Comparison of ENCODE assay signal across 34 cellular contexts in genomic region chr21:44483288-44484237, GRCh38. TPM values are rescaled to one million over a fixed set of nuclear protein-coding genes. Genes with fewer than 3 reads are reported as not detected.
A peak's percentile ranks its signal among the peaks of the same experiment; 100 is the strongest.
DNase-seq lines count a peak whose midpoint lies in the region; ATAC-seq and TF ChIP-seq lines count a peak whose summit lies in the region.
"Had no signal": no experiment of that assay in that cellular context is flagged by ENCODE, and none has a peak within 500 bp of the region (broad histone marks: within the 10 kb centered on the region; RNA-seq: fewer than 3 reads in every experiment).

No MANE protein-coding gene starts in this region.

- no peak for TF ChIP-seq POLR2A in Peyer's patch (IDR thresholded peaks at IDR 0.05)

- H3K79me2 ChIP-seq in hepatocyte (peaks cover 8% of the 10 kb centered on the region), trophoblast cell (ENCODE audit: control insufficient read depth, insufficient read depth, low read length, poor library complexity) (no peaks in the 10 kb centered on the region)

- H2BK120ac ChIP-seq in trophoblast cell (ENCODE audit: insufficient read depth, low read length, poor library complexity): peak overlapping the region; percentile 30

- H2AK5ac ChIP-seq in trophoblast cell (ENCODE audit: low read length): peak overlapping the region; percentile 65

- H4K91ac ChIP-seq in trophoblast cell (ENCODE audit: low read depth, low read length): peak overlapping the region; percentile 64

- DNase-seq in RPMI7951 (ENCODE audit: low read depth) (peak; percentile 10), hepatocyte (ENCODE audit: low spot score) (no peak), trophoblast cell (peak in 1 of 2 donors; percentile 14), Peyer's patch (no peak), NCI-H446 treated with DMSO at 0.1 percent for 48 hours (lab: John Stamatoyannopoulos, UW) (no peak), aorta (no peak)
- DNase-seq: ACHN; activated CD4-positive, alpha-beta T cell treated with anti-CD3 and anti-CD28 coated beads, Interleukin-2, amount 50 U/mL, for 1 hour; activated CD4-positive, CD25-positive, alpha-beta regulatory T cell; activated gamma-delta T cell treated with Interleukin-2 at 50 U/mL for 16 hours; activated T-cell treated with anti-CD3 and anti-CD28 coated beads, Interleukin-2, amount 50 U/mL, for 24 hours; C1 segment of cervical spinal cord; central memory CD4-positive, alpha-beta T cell; COR-L47; cortex of kidney; DMS53; effector memory CD4-positive, alpha-beta T cell; erythroblast; foreskin melanocyte; heart right ventricle; Kasumi-1; kidney; lower lobe of right lung; MV-4-11; NCI-H69; SJCRH30 had no signal

- no peak overlapping the region for H3K4ac ChIP-seq in trophoblast cell (ENCODE audit: low read depth, low read length)

- H3K9me3 ChIP-seq in BLaER1 (peaks cover 5% of the 10 kb centered on the region; the same call in 1 of the 2 replicates), hepatocyte (ENCODE audit: low read depth) (no peaks in the 10 kb centered on the region), trophoblast cell (ENCODE audit: insufficient read depth, low read depth, low read length) (no peaks in the 10 kb centered on the region), Peyer's patch (no peaks in the 10 kb centered on the region), aorta (ENCODE audit: control insufficient read depth, low read length) (peaks cover 2% of the 10 kb centered on the region)
- H3K9me3 ChIP-seq: lower lobe of right lung, SJCRH30, testis had no signal

- H3K23ac ChIP-seq in trophoblast cell (ENCODE audit: low read length): no peak overlapping the region

- H2AFZ ChIP-seq in hepatocyte (no peak overlapping the region), trophoblast cell (ENCODE audit: insufficient read depth, low read length, poor library complexity) (no peak overlapping the region)

- no peaks in the 10 kb centered on the region for H3K9me2 ChIP-seq in hepatocyte (replicated peaks; ENCODE audit: insufficient read depth)

- peaks cover 66% of the 10 kb centered on the region for H3K4me1 ChIP-seq in BLaER1
- no peaks in the 10 kb centered on the region for H3K4me1 ChIP-seq in hepatocyte (ENCODE audit: insufficient read depth)
- H3K4me1 ChIP-seq in trophoblast cell (ENCODE audit: control insufficient read depth in 1 of 2, insufficient read depth in 2 of 2, low read length in 2 of 2): peaks cover 2 to 7% of the 10 kb centered on the region in 2 experiments
- H3K4me1 ChIP-seq in Peyer's patch: no peaks in the 10 kb centered on the region
- no peaks in the 10 kb centered on the region for H3K4me1 ChIP-seq in aorta (ENCODE audit: control insufficient read depth in 1 of 2, insufficient read depth in 2 of 2, low read length in 2 of 2)
- H3K4me1 ChIP-seq: SJCRH30, testis had no signal

- peak overlapping the region; percentile 32 for H4K8ac ChIP-seq in trophoblast cell (ENCODE audit: low read depth, low read length)

- no peak overlapping the region for H3K9ac ChIP-seq in BLaER1
- H3K9ac ChIP-seq in trophoblast cell (ENCODE audit: low read length): no peak overlapping the region

- 89% methylated on average over 28 of the region's 28 CpGs for WGBS in hepatocyte (ENCODE audit: low lambda C conversion rate, missing lambda C conversion rate)
- no CpG with 5 or more reads among the region's 28 CpGs for WGBS in trophoblast cell (ENCODE audit: extremely low coverage, insufficient coverage, insufficient read length)
- WGBS in aorta, 2 donors: 80 to 82% methylated on average over 28 of the region's 28 CpGs

- H3K79me1 ChIP-seq in trophoblast cell (ENCODE audit: low read length): peaks cover 6% of the 10 kb centered on the region

- H3K14ac ChIP-seq in trophoblast cell (ENCODE audit: low read length): no peak overlapping the region

- peak overlapping the region; percentile 48 for H3K18ac ChIP-seq in trophoblast cell (ENCODE audit: low read length)

- H3K27ac ChIP-seq in BLaER1: peak overlapping the region; percentile 22; the same call in 1 of the 2 replicates
- H3K27ac ChIP-seq in hepatocyte: peak overlapping the region; percentile 30
- no peak overlapping the region for H3K27ac ChIP-seq in trophoblast cell (ENCODE audit: low read depth, low read length)
- no peak overlapping the region for H3K27ac ChIP-seq in Peyer's patch
- H3K27ac ChIP-seq in aorta (ENCODE audit: low read depth in 1 of 2, low read length in 2 of 2): no peak overlapping the region
- H3K27ac ChIP-seq: heart right ventricle, lower lobe of right lung, SJCRH30, testis had no signal

- TF ChIP-seq CTCF in hepatocyte (IDR thresholded peaks at IDR 0.05; ENCODE audit: poor library complexity): no peak
- no peak for TF ChIP-seq CTCF in Peyer's patch (IDR thresholded peaks at IDR 0.05)

- intact Hi-C loops in aorta (cut with DNase I): no loop called here

- no peak overlapping the region for H4K12ac ChIP-seq in trophoblast cell (ENCODE audit: low read depth, low read length)

- peak overlapping the region; percentile 71 for H2BK12ac ChIP-seq in trophoblast cell (ENCODE audit: low read length)

- no peak overlapping the region for H2BK5ac ChIP-seq in trophoblast cell (ENCODE audit: low read depth, low read length, poor library complexity)

- 0 out of 2 replicates have a peak overlapping the region, but pooled peaks have one; percentile 21 for H3K4me2 ChIP-seq in BLaER1
- no peak overlapping the region for H3K4me2 ChIP-seq in hepatocyte
- H3K4me2 ChIP-seq in trophoblast cell (ENCODE audit: low read length): no peak overlapping the region

- H3K27me3 ChIP-seq in BLaER1: no peaks in the 10 kb centered on the region
- H3K27me3 ChIP-seq in hepatocyte: no peaks in the 10 kb centered on the region
- H3K27me3 ChIP-seq in trophoblast cell (ENCODE audit: insufficient read depth, low read length): no peaks in the 10 kb centered on the region
- H3K27me3 ChIP-seq in Peyer's patch: no peaks in the 10 kb centered on the region
- no peaks in the 10 kb centered on the region for H3K27me3 ChIP-seq in aorta (ENCODE audit: control insufficient read depth in 1 of 2, insufficient read depth in 2 of 2, low read length in 1 of 2)
- H3K27me3 ChIP-seq: SJCRH30, testis had no signal

- ATAC-seq in aorta (ENCODE audit: low FRiP score): no peak
- ATAC-seq: lower lobe of right lung; naive thymus-derived CD8-positive, alpha-beta T cell; Panc1 had no signal

- H4K20me1 ChIP-seq in BLaER1 (no peaks in the 10 kb centered on the region), hepatocyte (ENCODE audit: insufficient read depth, poor library complexity, severe bottlenecking) (no peaks in the 10 kb centered on the region)

- no peak overlapping the region for H3K4me3 ChIP-seq in BLaER1
- no peak overlapping the region for H3K4me3 ChIP-seq in hepatocyte
- H3K4me3 ChIP-seq in trophoblast cell (ENCODE audit: low read depth, low read length): no peak overlapping the region
- H3K4me3 ChIP-seq in Peyer's patch: no peak overlapping the region
- H3K4me3 ChIP-seq in aorta (ENCODE audit: low read length in 2 of 2): no peak overlapping the region
- H3K4me3 ChIP-seq: heart right ventricle, lower lobe of right lung, SJCRH30, testis had no signal

- H3K36me3 ChIP-seq in BLaER1: no peaks in the 10 kb centered on the region
- H3K36me3 ChIP-seq in hepatocyte (replicated peaks; ENCODE audit: insufficient read depth, low read depth): no peaks in the 10 kb centered on the region
- no peaks in the 10 kb centered on the region for H3K36me3 ChIP-seq in trophoblast cell (ENCODE audit: control insufficient read depth in 1 of 2, insufficient read depth in 2 of 2, low read length in 2 of 2)
- no peaks in the 10 kb centered on the region for H3K36me3 ChIP-seq in Peyer's patch
- H3K36me3 ChIP-seq in aorta (ENCODE audit: control insufficient read depth in 1 of 2, insufficient read depth in 2 of 2, low read length in 1 of 2): no peaks in the 10 kb centered on the region
- H3K36me3 ChIP-seq: heart right ventricle, lower lobe of right lung, SJCRH30 had no signal

RNA-seq across cellular contexts. Expression of gene LRRC3, which starts 28.3 kb away (rescaled TPM):
- 1.6 and 1.9 TPM in 2 replicates for total RNA-seq in RPMI7951 (2014; rRNA removed; shearing (Covaris generic))
- 7.3 and 7.8 TPM in 2 replicates for total RNA-seq in hepatocyte
- polyA plus RNA-seq in hepatocyte: 5.6 and 7.2 TPM in 2 replicates
- 4.8 and 5.0 TPM in 2 replicates for polyA plus RNA-seq in trophoblast cell (2013)
- total RNA-seq in Peyer's patch: 1 to 10 TPM; 1.7 to 6.6 (median 2.2) TPM
- total RNA-seq in aorta: 1 to 10 TPM; 1.6 to 5.3 TPM
- 1 to 10 TPM in 1 of 2 donors, under 1 TPM in 1; 0.63 to 1.5 TPM for polyA plus RNA-seq in aorta
- total RNA-seq: SJCRH30 had no signal

RNA-seq across cellular contexts. Expression of gene KRTAP10-1, which starts 56.4 kb away (rescaled TPM):
- total RNA-seq in RPMI7951 (2014; rRNA removed; shearing (Covaris generic)): not detected in 2 replicates
- not detected in 2 replicates for total RNA-seq in hepatocyte
- not detected in 2 replicates for polyA plus RNA-seq in hepatocyte
- polyA plus RNA-seq in trophoblast cell (2013): not detected in 2 replicates
- total RNA-seq in Peyer's patch: not detected
- total RNA-seq in aorta: not detected
- polyA plus RNA-seq in aorta: not detected
- total RNA-seq: heart right ventricle; kidney; lower lobe of right lung; mononuclear cell; naive thymus-derived CD8-positive, alpha-beta T cell; osteocyte; SJCRH30; skeletal muscle tissue; testis had no signal
- polyA plus RNA-seq: adipose tissue; heart right ventricle; naive thymus-derived CD8-positive, alpha-beta T cell had no signal

Comparison
In these comparisons a context has a peak if more than half of its experiments do, and no peak if none do; other contexts are left out.
1. H3K27ac ChIP-seq: peak in BLaER1 (single experiment) and hepatocyte (single experiment); none in trophoblast cell (single experiment), Peyer's patch (0 of 4) and aorta (0 of 2).